In the genomic region with DNA sequence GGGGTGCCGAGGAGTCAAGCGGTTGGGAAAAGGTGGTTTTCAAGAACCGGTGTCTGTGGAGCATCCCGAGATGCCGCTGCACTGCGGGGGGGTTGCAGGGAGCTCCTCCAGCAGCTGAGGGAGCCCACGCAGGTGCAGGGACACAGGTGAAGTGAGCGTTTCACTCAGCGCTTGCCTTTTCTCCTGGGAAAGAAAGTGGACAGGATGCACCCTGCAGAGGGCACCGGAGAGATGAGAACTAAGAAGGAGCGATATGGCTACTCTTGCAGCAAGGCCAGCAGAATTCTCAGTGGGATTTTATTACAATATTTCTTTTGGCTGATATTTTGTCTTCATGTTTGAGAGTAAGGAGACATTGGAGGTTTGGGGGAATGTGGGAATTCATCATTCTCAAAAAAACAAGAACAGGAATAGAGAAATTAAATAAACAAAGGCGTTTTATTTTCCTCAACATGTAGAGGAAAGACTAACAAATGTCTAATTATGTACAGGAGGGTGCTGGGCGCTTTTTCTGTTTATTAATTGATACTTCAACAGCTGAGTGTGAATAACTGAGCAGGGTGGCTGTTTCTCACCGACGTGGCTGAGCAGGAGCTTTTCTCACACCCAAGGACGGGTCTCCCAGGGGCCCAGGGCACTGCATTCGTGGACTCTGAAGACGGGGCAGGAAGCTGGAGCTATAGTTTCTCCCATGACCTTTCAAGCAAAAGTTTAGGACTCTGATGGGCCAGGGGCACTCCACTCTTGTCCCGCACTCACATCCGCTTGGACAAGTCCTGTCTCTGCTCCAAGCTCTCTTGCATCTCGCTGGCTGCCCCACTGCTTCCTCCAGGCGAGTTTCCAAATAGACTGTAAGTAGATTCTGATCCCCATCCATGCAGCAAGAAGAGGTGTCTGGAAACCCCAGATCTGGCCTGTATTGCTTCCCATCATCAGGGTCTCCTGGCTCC, we compare ENCODE assay signal across 13 cellular contexts.
DNase-seq lines count a peak whose midpoint lies in the region; ATAC-seq and TF ChIP-seq lines count a peak whose summit lies in the region.
"Had no signal": no experiment of that assay in that cellular context is flagged by ENCODE, and none has a peak within 500 bp of the region (broad histone marks: within the 10 kb centered on the region; RNA-seq: fewer than 3 reads in every experiment).

No MANE protein-coding gene starts in this region.

- in situ Hi-C loops in GM13977 (cut with MboI; ENCODE audit: low pct_unique_long_range_greater_than_20kb, low sequenced_read_pairs, unreplicated experiment): no loop called here

- peaks cover 8% of the 10 kb centered on the region for H3K36me3 ChIP-seq in thoracic aorta

- TF ChIP-seq CTCF in choroid plexus epithelial cell (conservative IDR thresholded peaks at IDR 0.05; ENCODE audit: low read depth, low read length): no peak
- peak; percentile 34 for TF ChIP-seq CTCF in thoracic aorta (IDR thresholded peaks at IDR 0.05)
- no peak for TF ChIP-seq CTCF in GM13977 (IDR thresholded peaks at IDR 0.05; ENCODE audit: extremely low read depth, insufficient read depth, missing control alignments)

- H3K4me3 Mint-ChIP-seq in T-helper 17 cell: no peak overlapping the region
- H3K4me3 Mint-ChIP-seq: memory B cell; stimulated activated naive B cell treated with anti-CD40 and anti-IgM and Interleukin-4, amounts not matched to agents 10 μg/mL and 1 μg/mL and 100 μg/mL, for 72 hours had no signal

- H3K4me1 ChIP-seq in thoracic aorta (ENCODE audit: control insufficient read depth in 1 of 2, low read depth in 2 of 2): peaks cover 3 to 23% of the 10 kb centered on the region in 2 donors

- no peak overlapping the region for H3K27ac Mint-ChIP-seq in T-helper 17 cell
- H3K27ac Mint-ChIP-seq: memory B cell; stimulated activated naive B cell treated with anti-CD40 and anti-IgM and Interleukin-4, amounts not matched to agents 10 μg/mL and 1 μg/mL and 100 μg/mL, for 72 hours had no signal

- H3K27me3 Mint-ChIP-seq in T-helper 17 cell: no peaks in the 10 kb centered on the region

- peaks cover 5% of the 10 kb centered on the region for H3K4me1 Mint-ChIP-seq in T-helper 17 cell
- H3K4me1 Mint-ChIP-seq: memory B cell; stimulated activated naive B cell treated with anti-CD40 and anti-IgM and Interleukin-4, amounts not matched to agents 10 μg/mL and 1 μg/mL and 100 μg/mL, for 72 hours had no signal

- intact Hi-C loops in left colon (cut with DNase I, micrococcal nuclease): no loop called here

- peak; percentile 3 for DNase-seq in NCI-H2196 (lab: John Stamatoyannopoulos, UW; ENCODE audit: unreplicated experiment)
- DNase-seq in NCI-H2196 treated with DMSO at 0.1 percent for 48 hours (lab: John Stamatoyannopoulos, UW; ENCODE audit: unreplicated experiment): no peak
- peak; percentile 2 for DNase-seq in choroid plexus epithelial cell (ENCODE audit: low read depth)
- peak in 1 of 2 donors; percentile 51 for DNase-seq in left colon
- DNase-seq in thoracic aorta (ENCODE audit: low spot score): no peak
- DNase-seq in T-helper 17 cell: no peak
- DNase-seq in GM13977 (ENCODE audit: low spot score): no peak
- DNase-seq: MM.1S; NK-92 treated with Interleukin-12 subunit alpha and Interleukin-12 subunit beta, amount 100 ng/mL, for 24 hours; stimulated activated naive B cell treated with anti-CD40 and anti-IgM and Interleukin-4, amounts not matched to agents 10 μg/mL and 1 μg/mL and 100 μg/mL, for 72 hours; T-helper 9 cell had no signal

- H3K4me3 ChIP-seq in choroid plexus epithelial cell (ENCODE audit: low read depth, low read length): no peak overlapping the region
- H3K4me3 ChIP-seq in thoracic aorta: peak overlapping the region; percentile 26

- H3K36me3 Mint-ChIP-seq in T-helper 17 cell (ENCODE audit: low read depth): no peaks in the 10 kb centered on the region
- H3K36me3 Mint-ChIP-seq: memory B cell had no signal

- no peaks in the 10 kb centered on the region for H3K27me3 ChIP-seq in thoracic aorta (replicated peaks; ENCODE audit: insufficient read depth)

- ATAC-seq in left colon (peak; percentile 70), thoracic aorta (ENCODE audit: insufficient number of reproducible peaks, low FRiP score, low read depth) (no peak), T-helper 17 cell (no peak), HG02981 (IDR thresholded peaks at IDR 0.05; ENCODE audit: unreplicated experiment) (no peak)
- ATAC-seq: stimulated activated naive B cell treated with anti-CD40 and anti-IgM and Interleukin-4, amounts not matched to agents 10 μg/mL and 1 μg/mL and 100 μg/mL, for 72 hours had no signal

- peak overlapping the region in 1 of 2 donors; percentile 43 for H3K27ac ChIP-seq in thoracic aorta

- H3K9me3 ChIP-seq in thoracic aorta (no peaks in the 10 kb centered on the region), T-helper 17 cell (ENCODE audit: control insufficient read depth, low read length, poor library complexity, severe bottlenecking) (no peaks in the 10 kb centered on the region)

Comparison
In these comparisons a context has a peak if more than half of its experiments do, and no peak if none do; other contexts are left out.
1. DNase-seq: peak in NCI-H2196 (single experiment) and choroid plexus epithelial cell (single experiment); none in NCI-H2196 treated with DMSO at 0.1 percent for 48 hours (single experiment), thoracic aorta (single experiment), T-helper 17 cell (0 of 3) and GM13977 (single experiment).